Comparison of ENCODE assay signal across 8 cellular contexts in genomic region chr20:63056236-63057132, GRCh38. TPM values are rescaled to one million over a fixed set of nuclear protein-coding genes. Genes with fewer than 3 reads are reported as not detected.
DNase-seq lines count a peak whose midpoint lies in the region; ATAC-seq, FAIRE-seq and TF ChIP-seq lines count a peak whose summit lies in the region.

No MANE protein-coding gene starts in this region.

- no peak for TF ChIP-seq POLR2A in H54 (IDR thresholded peaks at IDR 0.05; ENCODE audit: low read depth, low read length)

- H3K4me1 ChIP-seq in SJCRH30 = peaks cover 7% of the 10 kb centered on the region

- H3K27me3 ChIP-seq in SJCRH30 = peaks cover 46% of the 10 kb centered on the region

- DNase-seq in AG20443 (ENCODE audit: low spot score) (peak; percentile 74), H54 (ENCODE audit: insufficient read length, low spot score) (peak; percentile 52), SJCRH30 (peak; percentile 80 to 82), astrocyte of the hippocampus (ENCODE audit: low read depth, low spot score) (peak; percentile 46), ureter (ENCODE audit: low spot score) (no peak)
- peak; percentile 58 to 60 for DNase-seq in stimulated activated CD4-positive, alpha-beta T cell treated with anti-CD3 and anti-CD28 coated beads, Interleukin-2, amount 100 ng/mL, for 24 hours

- no peak overlapping the region for H3K4me3 ChIP-seq in SJCRH30
- peak overlapping the region; percentile 24; the same call in 1 of the 2 replicates for H3K4me3 ChIP-seq in iPS-18c (ENCODE audit: insufficient read depth, low read depth, low read length)

- FAIRE-seq in H54 (lab: Jason Lieb, UNC) = no peak

- H3K27ac ChIP-seq in SJCRH30 = no peak overlapping the region

- H3K9me3 ChIP-seq in SJCRH30 (replicated peaks) (peaks cover 6% of the 10 kb centered on the region), iPS-18c (ENCODE audit: control insufficient read depth, insufficient read depth, low read length) (no peaks in the 10 kb centered on the region)

- no peaks in the 10 kb centered on the region for H3K36me3 ChIP-seq in SJCRH30

- ATAC-seq in HG03139 (IDR thresholded peaks at IDR 0.05; ENCODE audit: unreplicated experiment) = no peak

RNA-seq across cellular contexts. Expression of gene BHLHE23, which starts 49.7 kb away (rescaled TPM):
- total RNA-seq in SJCRH30 (2014; rRNA removed; shearing (Covaris generic)) = not detected in 2 replicates
- total RNA-seq in ureter = not detected
